In the genomic region with DNA sequence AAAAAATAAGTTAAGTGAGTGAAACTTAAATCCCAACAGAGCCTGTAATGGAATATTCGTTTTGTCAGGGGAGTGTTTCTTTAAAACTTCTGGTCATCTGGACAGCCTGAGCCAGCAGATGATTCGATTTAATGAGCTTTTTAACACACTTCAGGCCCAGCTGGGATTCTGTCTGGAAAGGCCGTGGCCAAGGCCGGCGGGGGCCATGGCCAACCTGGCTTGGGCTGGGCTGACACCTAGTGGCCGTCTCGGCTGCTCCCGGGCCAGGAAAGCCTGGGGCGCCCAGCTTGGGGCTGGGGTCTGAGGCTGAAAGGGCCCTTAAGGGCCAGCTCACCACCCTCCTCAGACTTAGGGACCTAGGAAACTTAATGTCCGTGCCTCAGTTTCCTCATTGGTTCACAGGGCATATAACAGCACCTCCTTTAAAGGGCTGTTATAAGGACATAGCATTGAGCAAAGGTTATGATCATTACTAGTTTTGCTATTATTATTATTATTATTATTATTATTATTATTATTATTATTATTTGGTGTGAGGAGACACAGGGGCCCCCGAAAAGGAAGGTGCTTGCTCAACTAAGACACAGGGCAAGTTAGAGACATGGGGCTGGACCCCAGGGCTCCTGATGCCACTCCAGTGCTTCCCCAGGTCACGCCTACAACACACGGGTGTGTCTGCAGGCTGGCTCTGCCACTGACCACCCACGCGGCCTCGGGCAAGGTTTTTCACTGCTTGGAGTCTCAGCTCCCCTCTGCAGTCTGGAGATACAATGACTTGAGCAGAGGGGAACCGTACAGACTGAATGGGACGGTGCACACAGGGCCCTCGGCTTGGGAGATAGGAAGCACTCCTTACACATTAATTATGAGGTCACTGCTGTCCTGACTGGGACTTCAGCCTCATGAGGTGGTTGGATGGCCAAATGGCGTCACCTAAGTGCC, we compare ENCODE assay signal across 8 cellular contexts.
DNase-seq lines count a peak whose midpoint lies in the region; ATAC-seq and TF ChIP-seq lines count a peak whose summit lies in the region.

No MANE protein-coding gene starts in this region.

- no peak overlapping the region for H3K23ac ChIP-seq in mesenchymal stem cell (ENCODE audit: low read length in 2 of 2)

- H3K9me3 ChIP-seq in colonic mucosa, result no peaks in the 10 kb centered on the region
- H3K9me3 ChIP-seq in mesenchymal stem cell (ENCODE audit: control insufficient read depth, low read length), result no peaks in the 10 kb centered on the region

- H3K4me3 ChIP-seq in colonic mucosa, result no peak overlapping the region
- H3K4me3 ChIP-seq in mesenchymal stem cell (ENCODE audit: insufficient read depth in 1 of 2, low read depth in 1 of 2, low read length in 2 of 2), result no peak overlapping the region

- no peak overlapping the region for H4K91ac ChIP-seq in mesenchymal stem cell (ENCODE audit: low read length)

- H3K27me3 ChIP-seq in colonic mucosa, result no peaks in the 10 kb centered on the region
- H3K27me3 ChIP-seq in mesenchymal stem cell (ENCODE audit: control insufficient read depth in 1 of 2, insufficient read depth in 1 of 2, low read length in 2 of 2), result no peaks in the 10 kb centered on the region

- H3K4me1 ChIP-seq in colonic mucosa (no peaks in the 10 kb centered on the region), mesenchymal stem cell (ENCODE audit: control insufficient read depth, insufficient read depth, low read depth, low read length) (peaks cover 19% of the 10 kb centered on the region)

- no peak overlapping the region for H2BK15ac ChIP-seq in mesenchymal stem cell (ENCODE audit: low read depth, poor library complexity, severe bottlenecking)

- H3K27ac ChIP-seq in colonic mucosa (no peak overlapping the region), mesenchymal stem cell (ENCODE audit: low read length, poor library complexity, severe bottlenecking) (no peak overlapping the region)

- H2BK120ac ChIP-seq in mesenchymal stem cell (ENCODE audit: low read depth, low read length), result no peak overlapping the region

- WGBS in mesenchymal stem cell, result 41% methylated on average over 19 of the region's 20 CpGs

- no peak overlapping the region for H3K14ac ChIP-seq in mesenchymal stem cell (ENCODE audit: low read length in 2 of 2)

- DNase-seq in ELF-1 (ENCODE audit: low read depth, low spot score) (peak; percentile 76), NCI-H510A (lab: John Stamatoyannopoulos, UW) (peak; percentile 56), colonic mucosa (peak; percentile 56), mesenchymal stem cell (peak; percentile 33), NAMALWA (ENCODE audit: low spot score) (no peak)

- no peaks in the 10 kb centered on the region for H3K79me1 ChIP-seq in mesenchymal stem cell (replicated peaks; ENCODE audit: low read length, poor library complexity, severe bottlenecking)

- H2BK5ac ChIP-seq in mesenchymal stem cell (ENCODE audit: low read depth, low read length, poor library complexity, severe bottlenecking), result no peak overlapping the region

- no peak overlapping the region for H3K4me2 ChIP-seq in mesenchymal stem cell (ENCODE audit: low read length, poor library complexity, severe bottlenecking)

- no peak overlapping the region for H2AFZ ChIP-seq in mesenchymal stem cell (ENCODE audit: low read depth, low read length)

- no peak overlapping the region for H3K18ac ChIP-seq in mesenchymal stem cell (ENCODE audit: low read depth in 1 of 2, low read length in 2 of 2)

- ATAC-seq in HG03175 (IDR thresholded peaks at IDR 0.05; ENCODE audit: unreplicated experiment) (no peak), HG03139 (IDR thresholded peaks at IDR 0.05; ENCODE audit: unreplicated experiment) (no peak), GM18511 (IDR thresholded peaks at IDR 0.05; ENCODE audit: unreplicated experiment) (no peak)

- no peak overlapping the region for H4K8ac ChIP-seq in mesenchymal stem cell (ENCODE audit: low read length)

- intact Hi-C loops in colonic mucosa (cut with DNase I), result loop anchor here (5.0 to 10.0 kb wide), 3 partner anchors 330 to 745 kb away; no protein-coding TSS in a partner anchor

- peak overlapping the region; percentile 1 for H2AK5ac ChIP-seq in mesenchymal stem cell (ENCODE audit: low read length, severe bottlenecking)

- H2BK12ac ChIP-seq in mesenchymal stem cell (ENCODE audit: low read length in 2 of 2), result no peak overlapping the region

- H3K9ac ChIP-seq in colonic mucosa (ENCODE audit: low read depth in 2 of 2, low read length in 2 of 2) (no peak overlapping the region), mesenchymal stem cell (ENCODE audit: low read length) (peak overlapping the region; percentile 62)

- H3K4ac ChIP-seq in mesenchymal stem cell (ENCODE audit: low read depth in 1 of 2, low read length in 2 of 2), result no peak overlapping the region

- H3K36me3 ChIP-seq in colonic mucosa, result no peaks in the 10 kb centered on the region
- H3K36me3 ChIP-seq in mesenchymal stem cell (ENCODE audit: control insufficient read depth in 1 of 2, insufficient read depth in 2 of 2, low read depth in 1 of 2, low read length in 2 of 2), result peaks cover 2 to 94% of the 10 kb centered on the region in 2 experiments

- peak; percentile 63 for TF ChIP-seq CTCF in colonic mucosa (IDR thresholded peaks at IDR 0.05)
